Comparison of ENCODE assay signal across 14 cellular contexts in genomic region chr16:69544099-69544498, GRCh38. TPM values are rescaled to one million over a fixed set of nuclear protein-coding genes. Genes with fewer than 3 reads are reported as not detected.
DNase-seq lines count a peak whose midpoint lies in the region; ATAC-seq, FAIRE-seq and TF ChIP-seq lines count a peak whose summit lies in the region.
"Had no signal": no experiment of that assay in that cellular context is flagged by ENCODE, and none has a peak within 500 bp of the region (broad histone marks: within the 10 kb centered on the region; RNA-seq: fewer than 3 reads in every experiment).

No MANE protein-coding gene starts in this region.

- H3K27me3 Mint-ChIP-seq in stimulated activated naive B cell treated with anti-CD40 and anti-IgM and Interleukin-4, amounts not matched to agents 10 μg/mL and 1 μg/mL and 100 μg/mL, for 72 hours, result no peaks in the 10 kb centered on the region
- no peaks in the 10 kb centered on the region for H3K27me3 Mint-ChIP-seq in glutamatergic neuron (ENCODE audit: unreplicated experiment)
- H3K27me3 Mint-ChIP-seq: CD4-positive, alpha-beta T cell had no signal

- H3K9me3 ChIP-seq in OCI-LY7 (ENCODE audit: low read length), result no peaks in the 10 kb centered on the region
- no peaks in the 10 kb centered on the region for H3K9me3 ChIP-seq in GM23248 (ENCODE audit: low read depth)
- H3K9me3 ChIP-seq: BLaER1, HAP-1 had no signal

- peak; percentile 54 to 64 for ATAC-seq in stimulated activated naive B cell treated with anti-CD40 and anti-IgM and Interleukin-4, amounts not matched to agents 10 μg/mL and 1 μg/mL and 100 μg/mL, for 72 hours (replicated peaks)

- no peak for TF ChIP-seq CTCF in OCI-LY7 (conservative IDR thresholded peaks at IDR 0.05; ENCODE audit: low read length)
- no peak for TF ChIP-seq CTCF in glutamatergic neuron (IDR thresholded peaks at IDR 0.05; ENCODE audit: partially characterized antibody, unreplicated experiment)

- H3K4me1 ChIP-seq in OCI-LY7 (ENCODE audit: insufficient read depth, low read length, poor library complexity, severe bottlenecking), result peaks cover 4% of the 10 kb centered on the region
- H3K4me1 ChIP-seq in GM23248 (ENCODE audit: insufficient read depth), result 0 out of 2 replicates have a peak, but pooled peaks cover 8% of the 10 kb centered on the region
- H3K4me1 ChIP-seq: HAP-1 had no signal

- H3K36me3 Mint-ChIP-seq in stimulated activated naive B cell treated with anti-CD40 and anti-IgM and Interleukin-4, amounts not matched to agents 10 μg/mL and 1 μg/mL and 100 μg/mL, for 72 hours, result no peaks in the 10 kb centered on the region
- no peaks in the 10 kb centered on the region for H3K36me3 Mint-ChIP-seq in glutamatergic neuron (ENCODE audit: unreplicated experiment)

- no peak overlapping the region for H3K27ac Mint-ChIP-seq in stimulated activated naive B cell treated with anti-CD40 and anti-IgM and Interleukin-4, amounts not matched to agents 10 μg/mL and 1 μg/mL and 100 μg/mL, for 72 hours
- no peak overlapping the region for H3K27ac Mint-ChIP-seq in glutamatergic neuron (ENCODE audit: unreplicated experiment)
- H3K27ac Mint-ChIP-seq: CD4-positive, alpha-beta T cell; HFFc6 had no signal

- intact Hi-C loops in OCI-LY7 (cut with micrococcal nuclease; ENCODE audit: unreplicated experiment), result no loop called here

- no peak overlapping the region for H3K9ac ChIP-seq in GM23248
- H3K9ac ChIP-seq: BLaER1 had no signal

- no peak overlapping the region for H3K27ac ChIP-seq in OCI-LY7 (ENCODE audit: low read depth, low read length, poor library complexity, severe bottlenecking)
- no peak overlapping the region for H3K27ac ChIP-seq in GM23248
- H3K27ac ChIP-seq: BLaER1 had no signal

- H3K79me2 ChIP-seq in OCI-LY7 (ENCODE audit: insufficient read depth, low read depth, low read length) (no peaks in the 10 kb centered on the region), GM23248 (ENCODE audit: insufficient read depth) (no peaks in the 10 kb centered on the region)

- 0 out of 2 replicates have a peak overlapping the region, but pooled peaks have one; percentile 5 for H2AFZ ChIP-seq in OCI-LY7 (ENCODE audit: low read length)
- H2AFZ ChIP-seq in GM23248, result no peak overlapping the region

- H4K20me1 ChIP-seq in OCI-LY7 (ENCODE audit: insufficient read depth, low read length) (no peaks in the 10 kb centered on the region), GM23248 (ENCODE audit: insufficient read depth) (no peaks in the 10 kb centered on the region)
- H4K20me1 ChIP-seq: BLaER1 had no signal

- no peaks in the 10 kb centered on the region for H3K9me3 Mint-ChIP-seq in stimulated activated naive B cell treated with anti-CD40 and anti-IgM and Interleukin-4, amounts not matched to agents 10 μg/mL and 1 μg/mL and 100 μg/mL, for 72 hours
- H3K9me3 Mint-ChIP-seq in glutamatergic neuron (ENCODE audit: unreplicated experiment), result no peaks in the 10 kb centered on the region
- H3K9me3 Mint-ChIP-seq: CD4-positive, alpha-beta T cell; HFFc6 had no signal

- in situ Hi-C loops in GM23248 (cut with MboI), result no loop called here

- FAIRE-seq in A204.1 (lab: Jason Lieb, UNC) (peak; percentile 16), G401.6 (lab: Jason Lieb, UNC) (peak; percentile 50)
- FAIRE-seq: H1 had no signal

- no peaks in the 10 kb centered on the region for H3K9me2 ChIP-seq in OCI-LY7 (ENCODE audit: insufficient read depth, low read length)
- H3K9me2 ChIP-seq in GM23248 (ENCODE audit: insufficient read depth), result no peaks in the 10 kb centered on the region

- CTCF ChIA-PET in OCI-LY7 (lab: Charles Lee; ENCODE audit: unreplicated experiment), result interaction anchor here (1.0 kb wide), 1 partner anchor 19 kb away, joined by 3 read pairs; no protein-coding TSS in a partner anchor

- no peaks in the 10 kb centered on the region for H3K27me3 ChIP-seq in GM23248 (replicated peaks; ENCODE audit: insufficient read depth)
- H3K27me3 ChIP-seq: BLaER1 had no signal

- 86 to 93% methylated on average over 3 of the region's 3 CpGs for WGBS in GM23248 (ENCODE audit: low coverage in 1 of 2, low lambda C conversion rate in 2 of 2, missing lambda C conversion rate in 2 of 2), 2 experiments

- no peak overlapping the region for H3K4me3 Mint-ChIP-seq in stimulated activated naive B cell treated with anti-CD40 and anti-IgM and Interleukin-4, amounts not matched to agents 10 μg/mL and 1 μg/mL and 100 μg/mL, for 72 hours
- no peak overlapping the region for H3K4me3 Mint-ChIP-seq in glutamatergic neuron (ENCODE audit: unreplicated experiment)
- H3K4me3 Mint-ChIP-seq: CD4-positive, alpha-beta T cell; HFFc6 had no signal

- no TSS peak for BruUV-seq in OCI-LY7 (replicated peaks; lab: Mats Ljungman, UMichigan)

- H3K4me2 ChIP-seq in OCI-LY7 (ENCODE audit: low read length) (no peak overlapping the region), GM23248 (ENCODE audit: unreplicated experiment) (no peak overlapping the region)
- H3K4me2 ChIP-seq: BLaER1 had no signal

- H3K4me3 ChIP-seq in OCI-LY7 (ENCODE audit: low read depth, low read length, poor library complexity, severe bottlenecking) (no peak overlapping the region), GM23248 (no peak overlapping the region)
- H3K4me3 ChIP-seq: BLaER1, HAP-1 had no signal

- no peaks in the 10 kb centered on the region for H3F3A ChIP-seq in GM23248 (ENCODE audit: insufficient read depth)

- peaks cover 9 to 25% of the 10 kb centered on the region in 2 donors for H3K4me1 Mint-ChIP-seq in stimulated activated naive B cell treated with anti-CD40 and anti-IgM and Interleukin-4, amounts not matched to agents 10 μg/mL and 1 μg/mL and 100 μg/mL, for 72 hours
- no peaks in the 10 kb centered on the region for H3K4me1 Mint-ChIP-seq in glutamatergic neuron (ENCODE audit: low read depth, unreplicated experiment)

- no peak for DNase-seq in OCI-LY7 (ENCODE audit: low spot score)
- DNase-seq in stimulated activated naive B cell treated with anti-CD40 and anti-IgM and Interleukin-4, amounts not matched to agents 10 μg/mL and 1 μg/mL and 100 μg/mL, for 72 hours, result no peak
- DNase-seq in glutamatergic neuron, result no peak
- DNase-seq in NCI-H82 (lab: John Stamatoyannopoulos, UW), result no peak
- DNase-seq in GM23248, result no peak
- DNase-seq: Calu3; CD4-positive, alpha-beta T cell; DMS 273 treated with DMSO at 0.1 percent for 48 hours; HFFc6 had no signal

- POLR2A ChIA-PET in OCI-LY7 (lab: Charles Lee), result interaction anchor here (0.5 to 1.4 kb wide), 4 partner anchors 9 to 502 kb away, joined by 3 read pairs; no protein-coding TSS in a partner anchor

- H3K36me3 ChIP-seq in OCI-LY7 (ENCODE audit: insufficient read depth, low read length) (no peaks in the 10 kb centered on the region), GM23248 (ENCODE audit: low read depth) (no peaks in the 10 kb centered on the region)
- H3K36me3 ChIP-seq: BLaER1, HAP-1 had no signal

RNA-seq across cellular contexts. Expression of gene NFAT5, which starts 21.7 kb away (rescaled TPM):
- total RNA-seq in OCI-LY7 (2014; rRNA removed; shearing (Covaris generic)), result 6.7 and 9.9 TPM in 2 replicates
- total RNA-seq in OCI-LY7 (2022) (26.0 and 29.7 TPM in 2 replicates), glutamatergic neuron (ENCODE audit: unreplicated experiment) (26.3 TPM)
- 9.8 and 16.2 TPM in 2 replicates for total RNA-seq in GM23248 (2014; rRNA removed; shearing (Covaris generic))
- 7.1 and 8.0 TPM in 2 replicates for polyA plus RNA-seq in GM23248 (2016; fragmentation: Nextera tagmentation; extraction: Ambion mirVana)
